In genomic region chr6:75170666-75171065, GRCh38 we compare ENCODE assay signal across 13 cellular contexts. TPM values are rescaled to one million over a fixed set of nuclear protein-coding genes. Genes with fewer than 3 reads are reported as not detected.
"Had no signal": no experiment of that assay in that cellular context is flagged by ENCODE, and none has a peak within 500 bp of the region (broad histone marks: within the 10 kb centered on the region; RNA-seq: fewer than 3 reads in every experiment).

No MANE protein-coding gene starts in this region.

- H3K27me3 Mint-ChIP-seq: dendritic cell treated with granulocyte-macrophage colony-stimulating factor and Interleukin-4, amounts not matched to agents 40 ng/mL and 50 ng/mL, for 4 days had no signal

- H3K4me1 Mint-ChIP-seq: activated naive CD8-positive, alpha-beta T cell treated with anti-CD3 and anti-CD28 coated beads for 36 hours; memory B cell had no signal

- H3K4me3 Mint-ChIP-seq: activated naive CD8-positive, alpha-beta T cell treated with anti-CD3 and anti-CD28 coated beads for 36 hours; activated T-helper 1 cell treated with anti-CD3 and anti-CD28 coated beads, Interleukin-12 subunit alpha, Interleukin-12 subunit beta, Interleukin-2, Interleukin-4 antibody, amounts not matched to agents 30 ng/mL and 10 ng/mL and 1 ng/mL, durations not matched to agents 14 hours and 24 hours and 36 hours; dendritic cell treated with granulocyte-macrophage colony-stimulating factor and Interleukin-4, amounts not matched to agents 40 ng/mL and 50 ng/mL, for 4 days; endodermal cell; memory B cell; neural progenitor cell had no signal

- DNase-seq: activated naive CD8-positive, alpha-beta T cell treated with anti-CD3 and anti-CD28 coated beads for 36 hours; anterior cingulate cortex; endodermal cell; glutamatergic neuron; left ventricle myocardium inferior; stimulated activated CD4-positive, alpha-beta T cell treated with anti-CD3 and anti-CD28 coated beads, Interleukin-4, amount 100 ng/mL, for 24 hours; stimulated activated naive CD4-positive, alpha-beta T cell treated with Interleukin-2 at 50 U/mL for 16 hours; upper lobe of left lung had no signal

- H3K36me3 Mint-ChIP-seq: activated naive CD8-positive, alpha-beta T cell treated with anti-CD3 and anti-CD28 coated beads for 36 hours; memory B cell; neural progenitor cell had no signal

- H3K9me3 Mint-ChIP-seq: activated naive CD8-positive, alpha-beta T cell treated with anti-CD3 and anti-CD28 coated beads for 36 hours; activated T-helper 1 cell treated with anti-CD3 and anti-CD28 coated beads, Interleukin-12 subunit alpha, Interleukin-12 subunit beta, Interleukin-2, Interleukin-4 antibody, amounts not matched to agents 30 ng/mL and 10 ng/mL and 1 ng/mL, durations not matched to agents 14 hours and 24 hours and 36 hours; dendritic cell treated with granulocyte-macrophage colony-stimulating factor and Interleukin-4, amounts not matched to agents 40 ng/mL and 50 ng/mL, for 4 days; endodermal cell; memory B cell; neural progenitor cell had no signal

- H3K27ac Mint-ChIP-seq: activated naive CD8-positive, alpha-beta T cell treated with anti-CD3 and anti-CD28 coated beads for 36 hours; activated T-helper 1 cell treated with anti-CD3 and anti-CD28 coated beads, Interleukin-12 subunit alpha, Interleukin-12 subunit beta, Interleukin-2, Interleukin-4 antibody, amounts not matched to agents 30 ng/mL and 10 ng/mL and 1 ng/mL, durations not matched to agents 14 hours and 24 hours and 36 hours; dendritic cell treated with granulocyte-macrophage colony-stimulating factor and Interleukin-4, amounts not matched to agents 40 ng/mL and 50 ng/mL, for 4 days; endodermal cell; memory B cell; neural progenitor cell had no signal

RNA-seq across cellular contexts. Expression of gene COL12A1, which starts 35.2 kb away (rescaled TPM):
- total RNA-seq: activated CD8-positive, alpha-beta memory T cell treated with anti-CD3 and anti-CD28 coated beads for 36 hours had no signal
